In the genomic region with DNA sequence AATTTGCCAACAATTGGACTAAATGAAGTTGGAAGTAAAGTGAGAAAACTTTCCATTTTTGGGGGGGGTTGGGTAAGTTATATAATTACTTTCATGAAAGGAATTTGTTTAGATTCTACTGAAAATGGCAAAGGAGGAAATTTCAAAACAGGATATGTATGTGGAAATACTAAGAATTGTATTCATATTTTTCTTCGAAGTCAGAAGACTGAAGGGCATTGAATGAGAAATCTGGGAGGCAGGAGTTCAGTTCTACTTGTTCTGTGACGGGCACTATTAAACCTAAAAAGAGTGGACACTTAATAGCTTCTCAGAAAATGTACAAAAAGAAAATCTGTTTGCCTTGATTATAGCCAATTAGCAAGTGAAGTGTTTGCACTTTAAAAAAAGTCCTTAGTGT, we compare ENCODE assay signal across 12 cellular contexts.
A peak's percentile ranks its signal among the peaks of the same experiment; 100 is the strongest.
DNase-seq lines count a peak whose midpoint lies in the region; ATAC-seq and TF ChIP-seq lines count a peak whose summit lies in the region.
"Had no signal": no experiment of that assay in that cellular context is flagged by ENCODE, and none has a peak within 500 bp of the region (broad histone marks: within the 10 kb centered on the region; RNA-seq: fewer than 3 reads in every experiment).

No MANE protein-coding gene starts in this region.

- ATAC-seq in HG02610 (IDR thresholded peaks at IDR 0.05; ENCODE audit: unreplicated experiment) (no peak), HG02759 (IDR thresholded peaks at IDR 0.05; ENCODE audit: unreplicated experiment) (no peak)
- ATAC-seq: pancreas had no signal

- no peaks in the 10 kb centered on the region for H3K9me3 Mint-ChIP-seq in immature natural killer cell

- H3K27ac Mint-ChIP-seq in immature natural killer cell = peak overlapping the region; percentile 51 to 90 (median 76)

- H3K36me3 Mint-ChIP-seq in immature natural killer cell = peaks cover 0 to 3% (median 3%) of the 10 kb centered on the region in 3 donors

- no peak for TF ChIP-seq CTCF in AG09319 (IDR thresholded peaks at IDR 0.05; ENCODE audit: low read depth, low read length)

- no peaks in the 10 kb centered on the region for H3K27me3 Mint-ChIP-seq in immature natural killer cell (ENCODE audit: low read depth in 3 of 3)

- DNase-seq in AG09319 (ENCODE audit: extremely low read depth, low read depth) (peak; percentile 39), GM04503 (ENCODE audit: low read depth) (peak; percentile 47), amniotic epithelial cell (ENCODE audit: low read depth) (peak; percentile 87), immature natural killer cell (no peak), SKM-1 (lab: John Stamatoyannopoulos, UW; ENCODE audit: unreplicated experiment) (no peak), cerebellar cortex (ENCODE audit: low spot score) (no peak)
- DNase-seq: DMS79, esophagus squamous epithelium, NCI-H2171, pancreas had no signal

- H3K4me3 Mint-ChIP-seq in immature natural killer cell = peak overlapping the region; percentile 13 to 58 (median 46)

- H3K4me1 Mint-ChIP-seq in immature natural killer cell = peaks cover 53 to 56% of the 10 kb centered on the region in 2 donors

Comparison
In these comparisons a context has a peak if more than half of its experiments do, and no peak if none do; other contexts are left out.
1. DNase-seq: peak in AG09319 (single experiment), GM04503 (single experiment) and amniotic epithelial cell (single experiment); none in immature natural killer cell (0 of 3), SKM-1 (single experiment) and cerebellar cortex (single experiment).